In genomic region chrX:4397471-4397870, GRCh38 we compare ENCODE assay signal across 1 cellular context.
TF ChIP-seq lines count a peak whose summit lies in the region.

No MANE protein-coding gene starts in this region.

TF ChIP-seq in WTC11, 78 proteins besides CTCF, POLR2A, EP300 and RAD21 (continued from another document):
- TF ChIP-seq FOXP1 (CRISPR knock-in tag; IDR thresholded peaks at IDR 0.05; ENCODE audit: borderline replicate concordance): no peak
- no peak for TF ChIP-seq AFF4 (CRISPR knock-in tag; IDR thresholded peaks at IDR 0.05; ENCODE audit: borderline replicate concordance)
